Comparison of ENCODE assay signal across 35 cellular contexts in the genomic region with DNA sequence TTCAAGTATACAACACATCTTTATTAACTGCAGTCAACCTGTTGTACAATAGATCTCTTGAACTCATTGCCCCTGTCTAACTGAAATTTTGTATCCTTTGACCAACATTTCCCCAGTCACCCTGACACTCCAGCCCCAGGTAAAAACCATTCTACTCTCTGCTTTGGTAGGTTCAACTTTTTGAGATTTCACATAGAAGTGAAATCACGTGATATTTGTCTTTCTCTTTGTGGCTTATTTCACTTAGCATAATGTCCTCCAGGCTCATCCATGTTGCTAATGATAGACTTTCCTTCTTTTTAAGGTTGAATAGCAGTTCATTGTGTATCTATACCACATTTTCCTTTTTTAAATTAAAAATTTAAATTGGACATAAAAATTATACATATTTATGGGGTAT.
"Had no signal": no experiment of that assay in that cellular context is flagged by ENCODE, and none has a peak within 500 bp of the region (broad histone marks: within the 10 kb centered on the region; RNA-seq: fewer than 3 reads in every experiment).

No MANE protein-coding gene starts in this region.

- H3K4me3 ChIP-seq: MG63 had no signal

- H3K27me3 ChIP-seq: MG63 had no signal

- H3K36me3 ChIP-seq: MG63 had no signal

- DNase-seq: Karpas-422, Kasumi-1, MG63, MM.1S, NCI-H1048, NCI-H1092, NCI-H1092 treated with DMSO at 0.1 percent for 48 hours, NCI-H1105, NCI-H1105 treated with DMSO at 0.1 percent for 48 hours, NCI-H1417, NCI-H1417 treated with DMSO at 0.1 percent for 48 hours, NCI-H1436, NCI-H1436 treated with DMSO at 0.1 percent for 48 hours, NCI-H146, NCI-H1694, NCI-H1694 treated with DMSO at 0.1 percent for 48 hours, NCI-H187, NCI-H187 treated with DMSO at 0.1 percent for 48 hours, NCI-H1930, NCI-H2029, NCI-H2029 treated with DMSO at 0.1 percent for 48 hours, NCI-H2081, NCI-H2081 treated with DMSO at 0.1 percent for 48 hours, NCI-H2107, NCI-H2171, NCI-H2171 treated with DMSO at 0.1 percent for 48 hours, NCI-H2227 treated with DMSO at 0.1 percent for 48 hours, NCI-H226, NCI-H345, NCI-H446, NCI-H446 treated with DMSO at 0.1 percent for 48 hours, NCI-H510A, NCI-H510A treated with DMSO at 0.1 percent for 48 hours, NCI-H524, NCI-H524 treated with DMSO at 0.1 percent for 48 hours had no signal
